23 cellular contexts compared by ENCODE assay signal in genomic region chr2:195316485-195316884, GRCh38.
"Had no signal": no experiment of that assay in that cellular context is flagged by ENCODE, and none has a peak within 500 bp of the region (broad histone marks: within the 10 kb centered on the region; RNA-seq: fewer than 3 reads in every experiment).

No MANE protein-coding gene starts in this region.

- H3K27ac Mint-ChIP-seq: activated CD4-positive, alpha-beta memory T cell treated with anti-CD3 and anti-CD28 coated beads for 36 hours; activated naive CD4-positive, alpha-beta T cell treated with anti-CD3 and anti-CD28 coated beads, Interleukin-2, amount 50 U/mL, for 24 hours; effector memory CD8-positive, alpha-beta T cell; natural killer cell treated with Interleukin-12 subunit alpha and Interleukin-12 subunit beta and Interleukin-15 and Interleukin-18, amount 100 ng/mL, for 72 hours; progenitor cell of endocrine pancreas; stimulated activated naive B cell treated with anti-CD40 and anti-IgM and Interleukin-4, amounts not matched to agents 10 μg/mL and 1 μg/mL and 100 μg/mL, for 72 hours; T-helper 2 cell treated with Interferon-gamma antibody and Interleukin-4, amounts not matched to agents 5 μg/mL and 100 μg/mL, for 36 hours had no signal

- H3K9me3 ChIP-seq: ascending aorta, colonic mucosa, gastrocnemius medialis, left ventricle myocardium inferior, sigmoid colon, transverse colon had no signal

- H3K36me3 ChIP-seq: ascending aorta, colonic mucosa, gastrocnemius medialis, left ventricle myocardium inferior, sigmoid colon, transverse colon had no signal

- H3K27ac ChIP-seq: ascending aorta, colonic mucosa, dorsolateral prefrontal cortex, gastrocnemius medialis, left ventricle myocardium inferior, sigmoid colon, transverse colon had no signal

- H3K4me3 Mint-ChIP-seq: activated CD4-positive, alpha-beta memory T cell treated with anti-CD3 and anti-CD28 coated beads for 36 hours; activated naive CD4-positive, alpha-beta T cell treated with anti-CD3 and anti-CD28 coated beads, Interleukin-2, amount 50 U/mL, for 24 hours; central memory CD8-positive, alpha-beta T cell; effector memory CD8-positive, alpha-beta T cell; natural killer cell treated with Interleukin-12 subunit alpha and Interleukin-12 subunit beta and Interleukin-15 and Interleukin-18, amount 100 ng/mL, for 72 hours; stimulated activated naive B cell treated with anti-CD40 and anti-IgM and Interleukin-4, amounts not matched to agents 10 μg/mL and 1 μg/mL and 100 μg/mL, for 72 hours; T-helper 2 cell treated with Interferon-gamma antibody and Interleukin-4, amounts not matched to agents 5 μg/mL and 100 μg/mL, for 36 hours had no signal

- DNase-seq: activated CD4-positive, alpha-beta memory T cell treated with anti-CD3 and anti-CD28 coated beads for 36 hours; activated CD4-positive, alpha-beta T cell treated with anti-CD3 and anti-CD28 coated beads for 48 hours; activated gamma-delta T cell; colonic mucosa; dorsolateral prefrontal cortex; effector memory CD8-positive, alpha-beta T cell; gastrocnemius medialis; hippocampal formation; left ventricle myocardium inferior; mammary epithelial cell; midbrain; retina; sigmoid colon; stimulated activated CD4-positive, alpha-beta T cell treated with anti-CD3 and anti-CD28 coated beads, Interleukin-2, amount 100 ng/mL, for 48 hours; stimulated activated CD8-positive, alpha-beta memory T cell treated with anti-CD3 and anti-CD28 coated beads, Interleukin-4, amount 100 ng/mL, for 48 hours; stimulated activated naive B cell treated with anti-CD40 and anti-IgM and Interleukin-4, amounts not matched to agents 10 μg/mL and 1 μg/mL and 100 μg/mL, for 72 hours; transverse colon had no signal

- H3K27me3 ChIP-seq: ascending aorta, colonic mucosa, dorsolateral prefrontal cortex, gastrocnemius medialis, sigmoid colon, transverse colon had no signal

- H3K9me3 Mint-ChIP-seq: activated CD4-positive, alpha-beta memory T cell treated with anti-CD3 and anti-CD28 coated beads for 36 hours; activated naive CD4-positive, alpha-beta T cell treated with anti-CD3 and anti-CD28 coated beads, Interleukin-2, amount 50 U/mL, for 24 hours; central memory CD8-positive, alpha-beta T cell; effector memory CD8-positive, alpha-beta T cell; natural killer cell treated with Interleukin-12 subunit alpha and Interleukin-12 subunit beta and Interleukin-15 and Interleukin-18, amount 100 ng/mL, for 72 hours; stimulated activated naive B cell treated with anti-CD40 and anti-IgM and Interleukin-4, amounts not matched to agents 10 μg/mL and 1 μg/mL and 100 μg/mL, for 72 hours; T-helper 2 cell treated with Interferon-gamma antibody and Interleukin-4, amounts not matched to agents 5 μg/mL and 100 μg/mL, for 36 hours had no signal

- H3K36me3 Mint-ChIP-seq: activated CD4-positive, alpha-beta memory T cell treated with anti-CD3 and anti-CD28 coated beads for 36 hours; activated naive CD4-positive, alpha-beta T cell treated with anti-CD3 and anti-CD28 coated beads, Interleukin-2, amount 50 U/mL, for 24 hours; natural killer cell treated with Interleukin-12 subunit alpha and Interleukin-12 subunit beta and Interleukin-15 and Interleukin-18, amount 100 ng/mL, for 72 hours; stimulated activated naive B cell treated with anti-CD40 and anti-IgM and Interleukin-4, amounts not matched to agents 10 μg/mL and 1 μg/mL and 100 μg/mL, for 72 hours had no signal

- H3K4me3 ChIP-seq: ascending aorta, colonic mucosa, dorsolateral prefrontal cortex, gastrocnemius medialis, left ventricle myocardium inferior, sigmoid colon, transverse colon had no signal

- H3K4me1 Mint-ChIP-seq: central memory CD8-positive, alpha-beta T cell; stimulated activated naive B cell treated with anti-CD40 and anti-IgM and Interleukin-4, amounts not matched to agents 10 μg/mL and 1 μg/mL and 100 μg/mL, for 72 hours had no signal

- H3K27me3 Mint-ChIP-seq: activated CD4-positive, alpha-beta memory T cell treated with anti-CD3 and anti-CD28 coated beads for 36 hours; activated naive CD4-positive, alpha-beta T cell treated with anti-CD3 and anti-CD28 coated beads, Interleukin-2, amount 50 U/mL, for 24 hours; central memory CD8-positive, alpha-beta T cell; effector memory CD8-positive, alpha-beta T cell; progenitor cell of endocrine pancreas; stimulated activated naive B cell treated with anti-CD40 and anti-IgM and Interleukin-4, amounts not matched to agents 10 μg/mL and 1 μg/mL and 100 μg/mL, for 72 hours had no signal

- H3K4me1 ChIP-seq: ascending aorta, colonic mucosa, left ventricle myocardium inferior had no signal
